In the genomic region with DNA sequence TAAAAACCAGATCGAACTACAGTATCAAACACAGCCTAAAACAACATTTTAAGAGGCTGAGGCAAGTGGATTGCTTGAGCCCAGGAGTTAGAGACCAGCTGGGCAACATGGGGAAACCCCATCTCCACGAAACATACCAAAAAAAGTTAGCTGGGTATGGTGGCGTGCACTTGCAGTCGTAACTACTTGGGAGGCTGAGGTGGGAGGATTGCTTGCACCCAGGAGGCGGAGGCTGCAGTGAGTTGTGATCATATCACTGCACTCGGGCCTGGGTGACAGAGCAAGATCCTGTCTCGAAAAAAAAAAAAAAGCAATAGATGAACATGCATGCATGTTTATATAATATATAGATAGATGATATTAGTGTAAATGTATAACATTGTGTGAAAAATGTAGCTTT, we compare ENCODE assay signal across 14 cellular contexts. TPM values are rescaled to one million over a fixed set of nuclear protein-coding genes. Genes with fewer than 3 reads are reported as not detected.
DNase-seq lines count a peak whose midpoint lies in the region; ATAC-seq lines count a peak whose summit lies in the region.
"Had no signal": no experiment of that assay in that cellular context is flagged by ENCODE, and none has a peak within 500 bp of the region (broad histone marks: within the 10 kb centered on the region; RNA-seq: fewer than 3 reads in every experiment).

No MANE protein-coding gene starts in this region.

- H3K27ac ChIP-seq in effector memory CD4-positive, alpha-beta T cell (ENCODE audit: insufficient read depth, low read length, poor library complexity, severe bottlenecking): peak overlapping the region; percentile 79

- peak overlapping the region; percentile 97 for H3K27ac Mint-ChIP-seq in T-helper 17 cell

- peak; percentile 30 for DNase-seq in stimulated activated CD4-positive, alpha-beta T cell treated with anti-CD3 and anti-CD28 coated beads, Interleukin-1b, Interleukin-23, amount 100 ng/mL, for 48 hours
- no peak for DNase-seq in stimulated activated CD4-positive, alpha-beta T cell treated with anti-CD3 and anti-CD28 coated beads, Interleukin-4, amount 100 ng/mL, for 1 hour
- DNase-seq in T-helper 17 cell (no peak), ecto neural progenitor cell (ENCODE audit: low spot score) (no peak), NCI-H446 (lab: John Stamatoyannopoulos, UW) (no peak)
- no peak for DNase-seq in effector memory CD4-positive, alpha-beta T cell
- DNase-seq: H7, NCI-H2171 had no signal

- H3K4me3 ChIP-seq in effector memory CD4-positive, alpha-beta T cell (ENCODE audit: insufficient read depth, low read depth, low read length, poor library complexity, severe bottlenecking): peak overlapping the region; percentile 22
- H3K4me3 ChIP-seq: adrenal gland, hepatocyte, left lung had no signal

- peaks cover 21% of the 10 kb centered on the region for H3K4me1 ChIP-seq in effector memory CD4-positive, alpha-beta T cell (ENCODE audit: control insufficient read depth, insufficient read depth, low read length, poor library complexity, severe bottlenecking)

- no peaks in the 10 kb centered on the region for H3K27me3 ChIP-seq in effector memory CD4-positive, alpha-beta T cell (replicated peaks; ENCODE audit: control insufficient read depth, insufficient read depth, low read length, poor library complexity, severe bottlenecking)
- H3K27me3 ChIP-seq: adrenal gland, esophagus squamous epithelium, hepatocyte, left lung had no signal

- H3K9me3 ChIP-seq in T-helper 17 cell (ENCODE audit: control insufficient read depth, low read length, poor library complexity, severe bottlenecking): no peaks in the 10 kb centered on the region
- no peaks in the 10 kb centered on the region for H3K9me3 ChIP-seq in effector memory CD4-positive, alpha-beta T cell (ENCODE audit: control insufficient read depth, low read length)
- H3K9me3 ChIP-seq: adrenal gland, esophagus squamous epithelium, left lung had no signal

- H3K36me3 Mint-ChIP-seq in T-helper 17 cell (ENCODE audit: low read depth): no peaks in the 10 kb centered on the region

- peaks cover 26% of the 10 kb centered on the region for H3K4me1 Mint-ChIP-seq in T-helper 17 cell

- ATAC-seq in T-helper 17 cell (peak; percentile 2), GM21619 (IDR thresholded peaks at IDR 0.05; ENCODE audit: unreplicated experiment) (no peak), HG03097 (IDR thresholded peaks at IDR 0.05; ENCODE audit: low FRiP score, unreplicated experiment) (no peak)

- no peaks in the 10 kb centered on the region for H3K27me3 Mint-ChIP-seq in T-helper 17 cell

- peak overlapping the region; percentile 92 for H3K4me3 Mint-ChIP-seq in T-helper 17 cell

- H3K36me3 ChIP-seq in effector memory CD4-positive, alpha-beta T cell (ENCODE audit: control insufficient read depth, insufficient read depth, low read length): no peaks in the 10 kb centered on the region
- H3K36me3 ChIP-seq: adrenal gland, esophagus squamous epithelium, left lung had no signal

RNA-seq across cellular contexts. Expression of gene MRPS31, which starts 5.2 kb away (rescaled TPM):
- 10 to 100 TPM; 13.0 to 15.8 TPM for total RNA-seq in T-helper 17 cell

RNA-seq across cellular contexts. Expression of gene SLC25A15, which starts 13.2 kb away (rescaled TPM):
- total RNA-seq in T-helper 17 cell: 1 to 10 TPM; 3.7 to 5.1 TPM
